Comparison of ENCODE assay signal across 21 cellular contexts in genomic region chr14:35085441-35085840, GRCh38.
"Had no signal": no experiment of that assay in that cellular context is flagged by ENCODE, and none has a peak within 500 bp of the region (broad histone marks: within the 10 kb centered on the region; RNA-seq: fewer than 3 reads in every experiment).

No MANE protein-coding gene starts in this region.

- H3K9me3 ChIP-seq: body of pancreas, esophagus squamous epithelium, ovary, sigmoid colon, spleen, testis, upper lobe of left lung had no signal

- ATAC-seq: activated naive CD4-positive, alpha-beta T cell treated with anti-CD3 and anti-CD28 coated beads, Interleukin-2, amount 50 U/mL, for 72 hours; activated T-cell treated with anti-CD3 and anti-CD28 coated beads, Interleukin-2, amount 50 U/mL, for 4 hours; body of pancreas; left ventricle myocardium superior; stimulated activated naive CD8-positive, alpha-beta T cell treated with anti-CD3 and anti-CD28 coated beads, Interleukin-15, amount 100 ng/mL, for 72 hours had no signal

- H3K4me1 ChIP-seq: body of pancreas, sigmoid colon, spleen, testis, upper lobe of left lung had no signal

- H3K36me3 ChIP-seq: ovary had no signal

- H3K9me3 Mint-ChIP-seq: activated naive CD4-positive, alpha-beta T cell treated with anti-CD3 and anti-CD28 coated beads, Interleukin-2, amount 50 U/mL, for 72 hours; activated T-cell treated with anti-CD3 and anti-CD28 coated beads, Interleukin-2, amount 50 U/mL, for 4 hours; neural crest cell; stimulated activated naive CD8-positive, alpha-beta T cell treated with anti-CD3 and anti-CD28 coated beads, Interleukin-15, amount 100 ng/mL, for 72 hours had no signal

- H3K4me1 Mint-ChIP-seq: stimulated activated naive CD8-positive, alpha-beta T cell treated with anti-CD3 and anti-CD28 coated beads, Interleukin-15, amount 100 ng/mL, for 72 hours had no signal

- H3K27me3 ChIP-seq: body of pancreas, esophagus squamous epithelium, ovary, sigmoid colon, spleen, testis, upper lobe of left lung had no signal

- H3K27me3 Mint-ChIP-seq: stimulated activated naive CD8-positive, alpha-beta T cell treated with anti-CD3 and anti-CD28 coated beads, Interleukin-15, amount 100 ng/mL, for 72 hours had no signal

- H3K27ac ChIP-seq: body of pancreas, coronary artery, esophagus squamous epithelium, ovary, sigmoid colon, spleen, testis, upper lobe of left lung had no signal

- H3K4me3 ChIP-seq: body of pancreas, coronary artery, esophagus squamous epithelium, ovary, sigmoid colon, spleen, testis, upper lobe of left lung had no signal

- H3K4me3 Mint-ChIP-seq: activated T-cell treated with anti-CD3 and anti-CD28 coated beads, Interleukin-2, amount 50 U/mL, for 4 hours; neural crest cell; stimulated activated naive CD8-positive, alpha-beta T cell treated with anti-CD3 and anti-CD28 coated beads, Interleukin-15, amount 100 ng/mL, for 72 hours had no signal

- DNase-seq: activated CD4-positive, alpha-beta T cell treated with anti-CD3 and anti-CD28 coated beads for 48 hours; activated effector memory CD4-positive, alpha-beta T cell treated with Interleukin-2 at 50 U/mL for 16 hours; activated T-cell treated with anti-CD3 and anti-CD28 coated beads, Interleukin-2, amount 50 U/mL, for 4 hours; amygdala; body of pancreas; central memory CD4-positive, alpha-beta T cell; effector CD4-positive, alpha-beta T cell; esophagus squamous epithelium; kidney glomerular epithelial cell; left ventricle myocardium superior; mesenchymal stem cell; ovary; sigmoid colon; spleen; stimulated activated naive CD8-positive, alpha-beta T cell treated with anti-CD3 and anti-CD28 coated beads, Interleukin-15, amount 100 ng/mL, for 72 hours; T-helper 2 cell; testis; upper lobe of left lung had no signal
